12 cellular contexts compared by ENCODE assay signal in genomic region chr11:72418834-72419560, GRCh38. TPM values are rescaled to one million over a fixed set of nuclear protein-coding genes. Genes with fewer than 3 reads are reported as not detected.
DNase-seq lines count a peak whose midpoint lies in the region; ATAC-seq and TF ChIP-seq lines count a peak whose summit lies in the region.
"Had no signal": no experiment of that assay in that cellular context is flagged by ENCODE, and none has a peak within 500 bp of the region (broad histone marks: within the 10 kb centered on the region; RNA-seq: fewer than 3 reads in every experiment).

No MANE protein-coding gene starts in this region.

- H3K4me1 ChIP-seq in CD4-positive, CD25-positive, alpha-beta regulatory T cell (ENCODE audit: control insufficient read depth, insufficient read depth, low read length, poor library complexity, severe bottlenecking): peaks cover 10% of the 10 kb centered on the region
- no peaks in the 10 kb centered on the region for H3K4me1 ChIP-seq in effector memory CD4-positive, alpha-beta T cell (ENCODE audit: control insufficient read depth, insufficient read depth, low read length, poor library complexity, severe bottlenecking)
- peaks cover 24% of the 10 kb centered on the region for H3K4me1 ChIP-seq in Karpas-422 (ENCODE audit: low read length)

- peak overlapping the region; percentile 50 to 98 (median 92) for H3K27ac Mint-ChIP-seq in CD4-positive, CD25-positive, alpha-beta regulatory T cell
- peak overlapping the region; percentile 29 for H3K27ac Mint-ChIP-seq in activated naive CD8-positive, alpha-beta T cell treated with anti-CD3 and anti-CD28 coated beads, Interleukin-2, amount 50 U/mL, for 24 hours

- H4K20me1 ChIP-seq in Karpas-422 (ENCODE audit: insufficient read depth, low read depth, low read length): peaks cover 7% of the 10 kb centered on the region

- no peaks in the 10 kb centered on the region for H3K9me2 ChIP-seq in Karpas-422 (replicated peaks; ENCODE audit: insufficient read depth, low read length)

- H3K79me2 ChIP-seq in Karpas-422 (ENCODE audit: low read length): peaks cover 36% of the 10 kb centered on the region

- no peak overlapping the region for H2AFZ ChIP-seq in Karpas-422 (ENCODE audit: low read length)

- no peaks in the 10 kb centered on the region for H3K36me3 ChIP-seq in CD4-positive, CD25-positive, alpha-beta regulatory T cell (ENCODE audit: control insufficient read depth, insufficient read depth, low read length)
- no peaks in the 10 kb centered on the region for H3K36me3 ChIP-seq in effector memory CD4-positive, alpha-beta T cell (ENCODE audit: control insufficient read depth, insufficient read depth, low read length)
- no peaks in the 10 kb centered on the region for H3K36me3 ChIP-seq in Karpas-422 (ENCODE audit: insufficient read depth, low read length)

- H3K27ac ChIP-seq in CD4-positive, CD25-positive, alpha-beta regulatory T cell (ENCODE audit: insufficient read depth, low read length, poor library complexity, severe bottlenecking): peak overlapping the region; percentile 42
- no peak overlapping the region for H3K27ac ChIP-seq in effector memory CD4-positive, alpha-beta T cell (ENCODE audit: insufficient read depth, low read length, poor library complexity, severe bottlenecking)
- H3K27ac ChIP-seq in Karpas-422 (ENCODE audit: low read length): no peak overlapping the region

- peaks cover 8% of the 10 kb centered on the region for H3K36me3 Mint-ChIP-seq in CD4-positive, CD25-positive, alpha-beta regulatory T cell
- H3K36me3 Mint-ChIP-seq in activated naive CD8-positive, alpha-beta T cell treated with anti-CD3 and anti-CD28 coated beads, Interleukin-2, amount 50 U/mL, for 24 hours (ENCODE audit: low read depth): peaks cover 6% of the 10 kb centered on the region

- H3K9me3 Mint-ChIP-seq in CD4-positive, CD25-positive, alpha-beta regulatory T cell: no peaks in the 10 kb centered on the region
- H3K9me3 Mint-ChIP-seq in activated naive CD8-positive, alpha-beta T cell treated with anti-CD3 and anti-CD28 coated beads, Interleukin-2, amount 50 U/mL, for 24 hours: no peaks in the 10 kb centered on the region

- no peak overlapping the region for H3K4me2 ChIP-seq in Karpas-422 (ENCODE audit: low read depth, low read length, poor library complexity, severe bottlenecking)

- no peak overlapping the region for H3K9ac ChIP-seq in Karpas-422 (ENCODE audit: low read length)

- no peaks in the 10 kb centered on the region for H3K27me3 ChIP-seq in CD4-positive, CD25-positive, alpha-beta regulatory T cell (ENCODE audit: control insufficient read depth, insufficient read depth, low read length)
- H3K27me3 ChIP-seq in effector memory CD4-positive, alpha-beta T cell (replicated peaks; ENCODE audit: control insufficient read depth, insufficient read depth, low read length, poor library complexity, severe bottlenecking): no peaks in the 10 kb centered on the region
- H3K27me3 ChIP-seq in Karpas-422 (ENCODE audit: low read length): no peaks in the 10 kb centered on the region

- no peak for ATAC-seq in CD4-positive, CD25-positive, alpha-beta regulatory T cell (ENCODE audit: low read depth in 2 of 2)
- peak; percentile 55 for ATAC-seq in GM18498 (IDR thresholded peaks at IDR 0.05; ENCODE audit: unreplicated experiment)
- ATAC-seq in activated naive CD8-positive, alpha-beta T cell treated with anti-CD3 and anti-CD28 coated beads, Interleukin-2, amount 50 U/mL, for 24 hours: no peak

- peaks cover 21 to 46% (median 39%) of the 10 kb centered on the region in 4 donors for H3K4me1 Mint-ChIP-seq in CD4-positive, CD25-positive, alpha-beta regulatory T cell
- peaks cover 20% of the 10 kb centered on the region for H3K4me1 Mint-ChIP-seq in activated naive CD8-positive, alpha-beta T cell treated with anti-CD3 and anti-CD28 coated beads, Interleukin-2, amount 50 U/mL, for 24 hours

- no peak overlapping the region for H3K4me3 Mint-ChIP-seq in CD4-positive, CD25-positive, alpha-beta regulatory T cell
- H3K4me3 Mint-ChIP-seq in activated naive CD8-positive, alpha-beta T cell treated with anti-CD3 and anti-CD28 coated beads, Interleukin-2, amount 50 U/mL, for 24 hours: no peak overlapping the region

- peak; percentile 11; the same call in 1 of the 2 replicates for TF ChIP-seq RAD21 in Ishikawa (IDR thresholded peaks at IDR 0.05; ENCODE audit: low read depth)

- no peaks in the 10 kb centered on the region for H3K9me3 ChIP-seq in CD4-positive, CD25-positive, alpha-beta regulatory T cell (ENCODE audit: control insufficient read depth in 2 of 2, low read length in 2 of 2)
- H3K9me3 ChIP-seq in effector memory CD4-positive, alpha-beta T cell (ENCODE audit: control insufficient read depth, low read length): no peaks in the 10 kb centered on the region
- no peaks in the 10 kb centered on the region for H3K9me3 ChIP-seq in Karpas-422 (ENCODE audit: low read length)

- H3K4me3 ChIP-seq in CD4-positive, CD25-positive, alpha-beta regulatory T cell (ENCODE audit: low read depth, low read length): no peak overlapping the region
- no peak overlapping the region for H3K4me3 ChIP-seq in effector memory CD4-positive, alpha-beta T cell (ENCODE audit: insufficient read depth, low read depth, low read length, poor library complexity, severe bottlenecking)
- H3K4me3 ChIP-seq in Karpas-422 (ENCODE audit: low read length): no peak overlapping the region
- H3K4me3 ChIP-seq: skin epidermis had no signal

- DNase-seq in CD4-positive, CD25-positive, alpha-beta regulatory T cell: peak in 1 of 3 donors; percentile 69
- DNase-seq in activated naive CD8-positive, alpha-beta T cell treated with anti-CD3 and anti-CD28 coated beads, Interleukin-2, amount 50 U/mL, for 24 hours: no peak
- no peak for DNase-seq in HuH-7 (ENCODE audit: low spot score)
- DNase-seq in effector memory CD4-positive, alpha-beta T cell: no peak
- DNase-seq in Karpas-422: no peak
- no peak for DNase-seq in NCI-H524 (lab: John Stamatoyannopoulos, UW)
- DNase-seq: activated gamma-delta T cell, Calu3, NCI-H510A treated with DMSO at 0.1 percent for 48 hours had no signal

- no peaks in the 10 kb centered on the region for H3K27me3 Mint-ChIP-seq in CD4-positive, CD25-positive, alpha-beta regulatory T cell
- H3K27me3 Mint-ChIP-seq in activated naive CD8-positive, alpha-beta T cell treated with anti-CD3 and anti-CD28 coated beads, Interleukin-2, amount 50 U/mL, for 24 hours: no peaks in the 10 kb centered on the region

- TF ChIP-seq EP300 in Ishikawa (IDR thresholded peaks at IDR 0.05; ENCODE audit: borderline replicate concordance): no peak

TF ChIP-seq in Ishikawa, 13 proteins besides CTCF, POLR2A, EP300 and RAD21:
- no peak for TF ChIP-seq TAF1 (IDR thresholded peaks at IDR 0.05; ENCODE audit: low read depth)

RNA-seq across cellular contexts. Expression of gene CLPB, which starts 15.3 kb away (rescaled TPM):
- 14.7 TPM for total RNA-seq in CD4-positive, CD25-positive, alpha-beta regulatory T cell
- 1 to 10 TPM; 3.8 to 8.0 (median 5.0) TPM for polyA plus RNA-seq in CD4-positive, CD25-positive, alpha-beta regulatory T cell
- total RNA-seq in Karpas-422 (2014; rRNA removed; shearing (Covaris generic); ENCODE audit: low replicate concordance): 22.2 and 33.1 TPM in 2 replicates
